26 cellular contexts compared by ENCODE assay signal in the genomic region with DNA sequence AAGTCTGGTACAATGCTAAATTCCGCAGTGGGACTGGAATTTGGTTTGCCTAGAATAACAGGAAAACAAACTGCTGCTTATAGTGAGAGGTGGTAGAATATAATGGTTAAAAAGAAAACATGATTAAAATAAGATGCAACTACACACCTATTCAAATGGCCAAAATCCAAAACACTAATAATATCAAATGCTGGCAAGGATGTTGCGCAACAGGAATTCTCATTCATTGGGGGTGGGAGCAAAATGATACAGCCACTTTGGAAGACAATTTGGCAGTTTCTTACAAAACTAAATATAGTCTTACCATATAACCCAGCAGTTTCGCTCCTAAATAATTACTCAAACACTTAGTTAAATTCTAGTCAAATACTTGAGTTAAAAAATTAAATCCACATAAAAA. TPM values are rescaled to one million over a fixed set of nuclear protein-coding genes. Genes with fewer than 3 reads are reported as not detected.
"Had no signal": no experiment of that assay in that cellular context is flagged by ENCODE, and none has a peak within 500 bp of the region (broad histone marks: within the 10 kb centered on the region; RNA-seq: fewer than 3 reads in every experiment).

No MANE protein-coding gene starts in this region.

- H3K4me3 ChIP-seq: MG63, SJSA1, SK-N-MC had no signal

- H3K9ac ChIP-seq: KMS-11 had no signal

- H3K27me3 ChIP-seq: MG63, SJSA1 had no signal

- H3K9me3 ChIP-seq: MG63, SJSA1 had no signal

- H3K27ac ChIP-seq: KMS-11, SJSA1, SK-N-MC had no signal

- DNase-seq: Kasumi-1; MG63; NCI-H1092; NCI-H1105 treated with DMSO at 0.1 percent for 48 hours; NCI-H1417 treated with DMSO at 0.1 percent for 48 hours; NCI-H187; NCI-H2029; NCI-H2081 treated with DMSO at 0.1 percent for 48 hours; NCI-H2171; NCI-H226; NCI-H446; NCI-H510A; NCI-H524 treated with DMSO at 0.1 percent for 48 hours; NCI-H69; NCI-H774; NK-92 treated with Interleukin-12 subunit alpha and Interleukin-12 subunit beta, amount 100 ng/mL, for 24 hours; OCI-M1; Right ventricle myocardium superior; RPMI8226; SIG-M5 had no signal

- H3K36me3 ChIP-seq: MG63, SJSA1 had no signal

- FAIRE-seq: RCC 7860 had no signal

- H3K4me2 ChIP-seq: KMS-11 had no signal

- H3K4me1 ChIP-seq: SJSA1 had no signal

RNA-seq across cellular contexts. Expression of a gene that starts 50.8 kb away (rescaled TPM):
- total RNA-seq: HT1080; Right ventricle myocardium superior; SJSA1; T-helper 1 cell treated with Interleukin-12 subunit alpha and Interleukin-12 subunit beta and Interleukin-4 antibody, amounts not matched to agents 30 ng/mL and 1 ng/mL, for 36 hours had no signal
